1 cellular context compared by ENCODE assay signal in the genomic region with DNA sequence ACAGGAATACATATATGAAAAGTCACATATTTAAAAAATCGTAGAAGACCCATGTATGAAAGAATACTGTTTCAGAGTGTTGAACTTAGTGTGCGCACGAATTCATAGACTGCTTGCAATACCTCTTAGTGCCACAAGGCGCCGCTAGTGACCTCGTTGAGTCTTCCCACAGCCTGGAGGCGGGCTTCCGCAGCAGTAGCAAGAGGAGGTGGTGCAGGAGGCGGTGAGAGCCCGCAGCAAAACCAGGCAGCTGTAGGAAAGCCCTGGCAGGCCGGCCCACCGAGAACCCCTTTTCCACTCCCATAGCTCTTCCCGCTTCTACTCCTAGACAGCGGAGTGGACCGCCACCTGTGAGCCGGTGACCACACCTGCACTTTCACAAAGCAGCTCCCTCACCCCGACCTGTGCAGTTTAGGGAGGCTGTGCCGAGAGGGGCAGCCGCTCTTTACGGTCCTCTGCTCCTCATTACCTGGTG.
TF ChIP-seq lines count a peak whose summit lies in the region.

No MANE protein-coding gene starts in this region.

TF ChIP-seq in H1, 55 proteins besides CTCF, POLR2A, EP300 and RAD21 (continued from another document):
- no peak for TF ChIP-seq SP1 (IDR thresholded peaks at IDR 0.05; ENCODE audit: low read depth, low read length)
- no peak for TF ChIP-seq ASH2L (IDR thresholded peaks at IDR 0.05; ENCODE audit: low read length)
- peak; percentile 51; the same call in 1 of the 2 replicates for TF ChIP-seq TBP (IDR thresholded peaks at IDR 0.05; ENCODE audit: low read depth, low read length)
